Comparison of ENCODE assay signal across 26 cellular contexts in genomic region chr10:111231779-111232178, GRCh38.
"Had no signal": no experiment of that assay in that cellular context is flagged by ENCODE, and none has a peak within 500 bp of the region (broad histone marks: within the 10 kb centered on the region; RNA-seq: fewer than 3 reads in every experiment).

No MANE protein-coding gene starts in this region.

- H3K27me3 ChIP-seq: esophagus squamous epithelium, gastrocnemius medialis, left lung had no signal

- FAIRE-seq: endometrium, islet of Langerhans, keratinocyte had no signal

- H3K4me3 ChIP-seq: esophagus squamous epithelium, gastrocnemius medialis, heart right ventricle, left lung, lower lobe of right lung, mucosa of descending colon had no signal

- H3K9me3 ChIP-seq: esophagus squamous epithelium, gastrocnemius medialis, left lung, lower lobe of right lung, mucosa of descending colon had no signal

- H3K27ac ChIP-seq: epithelial cell of prostate, esophagus squamous epithelium, gastrocnemius medialis, heart right ventricle, left lung, lower lobe of right lung had no signal

- H3K36me3 ChIP-seq: esophagus squamous epithelium, gastrocnemius medialis, heart right ventricle, left lung, lower lobe of right lung had no signal

- DNase-seq: cortex of kidney; effector CD8-positive, alpha-beta T cell; effector memory CD8-positive, alpha-beta T cell; endodermal cell; erythroblast; esophagus squamous epithelium; foreskin fibroblast; foreskin melanocyte; gastrocnemius medialis; glutamatergic neuron; head of caudate nucleus; heart right ventricle; hippocampal formation; left cardiac atrium; left lung; left ventricle myocardium superior; lower lobe of right lung; mesenchymal stem cell; mucosa of descending colon; naive B cell; naive thymus-derived CD8-positive, alpha-beta T cell had no signal

- H3K4me1 ChIP-seq: esophagus squamous epithelium, gastrocnemius medialis, heart right ventricle, left lung, lower lobe of right lung had no signal

- ATAC-seq: effector memory CD8-positive, alpha-beta T cell; esophagus mucosa; gastrocnemius medialis; heart right ventricle; left cardiac atrium; left lung; left ventricle myocardium superior; lower lobe of right lung; mucosa of descending colon; naive thymus-derived CD8-positive, alpha-beta T cell had no signal
